ENCODE assay signal across 1 cellular context in genomic region chrX:16712116-16712824, GRCh38.
A peak's percentile ranks its signal among the peaks of the same experiment; 100 is the strongest.
TF ChIP-seq lines count a peak whose summit lies in the region.

CTPS2 (minus strand) TSS chrX:16712669; CDS start chrX:16702902, 9,767 bp downstream.

TF ChIP-seq in HepG2, 621 proteins besides CTCF, POLR2A, EP300 and RAD21 (continued from another document and continues in another):
- TF ChIP-seq ATF6 (CRISPR knock-in tag; conservative IDR thresholded peaks at IDR 0.05) (no peak), FLYWCH1 (CRISPR knock-in tag; IDR thresholded peaks at IDR 0.05) (no peak), ZNF607 (CRISPR knock-in tag; IDR thresholded peaks at IDR 0.05; ENCODE audit: borderline replicate concordance) (peak; percentile 48; the same call in 1 of the 2 replicates), THAP11 (CRISPR knock-in tag; IDR thresholded peaks at IDR 0.05) (0 out of 2 replicates have a peak, but pooled peaks have one; percentile 9), ZNF687 (CRISPR knock-in tag; IDR thresholded peaks at IDR 0.05) (peak; percentile 77), ZNF572 (CRISPR knock-in tag; IDR thresholded peaks at IDR 0.05) (0 out of 2 replicates have a peak, but pooled peaks have one; percentile 40), DMTF1 (CRISPR knock-in tag; IDR thresholded peaks at IDR 0.05) (no peak), PRDM15 (CRISPR knock-in tag; IDR thresholded peaks at IDR 0.05) (no peak), THAP7 (CRISPR knock-in tag; IDR thresholded peaks at IDR 0.05) (0 out of 2 replicates have a peak, but pooled peaks have one; percentile 53), DMAP1 (CRISPR knock-in tag; IDR thresholded peaks at IDR 0.05) (peak; percentile 56; the same call in 1 of the 2 replicates), KAT7 (CRISPR knock-in tag; IDR thresholded peaks at IDR 0.05; ENCODE audit: borderline replicate concordance) (0 out of 2 replicates have a peak, but pooled peaks have one; percentile 54), POLR2AphosphoS5 (IDR thresholded peaks at IDR 0.05; ENCODE audit: low read depth, low read length) (peak; percentile 80), JUND (CRISPR knock-in tag; IDR thresholded peaks at IDR 0.05) (no peak), HNRNPH1 (optimal IDR thresholded peaks at IDR 0.05; ENCODE audit: low read depth, low read length) (no peak), ZBTB25 (CRISPR knock-in tag; IDR thresholded peaks at IDR 0.05) (no peak), KDM6A (CRISPR knock-in tag; IDR thresholded peaks at IDR 0.05; ENCODE audit: low read depth) (no peak), BATF2 (CRISPR knock-in tag; IDR thresholded peaks at IDR 0.05) (no peak), ZNF143 (CRISPR knock-in tag; IDR thresholded peaks at IDR 0.05) (peak; percentile 63; the same call in 1 of the 2 replicates), POLR2G (IDR thresholded peaks at IDR 0.05; ENCODE audit: low read depth, low read length) (peak; percentile 80), PRPF4 (IDR thresholded peaks at IDR 0.05; ENCODE audit: low read depth, low read length, poor library complexity, severe bottlenecking) (no peak), ISX (CRISPR knock-in tag; conservative IDR thresholded peaks at IDR 0.05) (no peak), ZBTB7A (CRISPR knock-in tag; IDR thresholded peaks at IDR 0.05) (peak; percentile 75), NFKB2 (CRISPR knock-in tag; IDR thresholded peaks at IDR 0.05; ENCODE audit: borderline replicate concordance) (no peak), SIX1 (CRISPR knock-in tag; IDR thresholded peaks at IDR 0.05; ENCODE audit: borderline replicate concordance) (no peak), GMEB2 (CRISPR knock-in tag; IDR thresholded peaks at IDR 0.05; ENCODE audit: low read depth) (no peak), KLF6 (CRISPR knock-in tag; IDR thresholded peaks at IDR 0.05) (0 out of 2 replicates have a peak, but pooled peaks have one; percentile 30), XRCC5 (optimal IDR thresholded peaks at IDR 0.05; ENCODE audit: low read length) (peak; percentile 34), ARID4A (CRISPR knock-in tag; IDR thresholded peaks at IDR 0.05; ENCODE audit: borderline replicate concordance) (peak; percentile 53; the same call in 1 of the 2 replicates), ETV5 (CRISPR knock-in tag; IDR thresholded peaks at IDR 0.05; ENCODE audit: borderline replicate concordance) (0 out of 2 replicates have a peak, but pooled peaks have one; percentile 7), ZBTB7B (CRISPR knock-in tag; IDR thresholded peaks at IDR 0.05) (no peak), KLF13 (CRISPR knock-in tag; IDR thresholded peaks at IDR 0.05) (no peak), SNAI1 (CRISPR knock-in tag; IDR thresholded peaks at IDR 0.05; ENCODE audit: borderline replicate concordance) (0 out of 2 replicates have a peak, but pooled peaks have one; percentile 41), PHF20 (CRISPR knock-in tag; IDR thresholded peaks at IDR 0.05) (0 out of 2 replicates have a peak, but pooled peaks have one; percentile 16), ZNF782 (CRISPR knock-in tag; IDR thresholded peaks at IDR 0.05; ENCODE audit: borderline replicate concordance) (no peak), ZNF543 (CRISPR knock-in tag; IDR thresholded peaks at IDR 0.05) (no peak), ZFY (CRISPR knock-in tag; IDR thresholded peaks at IDR 0.05) (peak; percentile 65), SAFB2 (CRISPR knock-in tag; IDR thresholded peaks at IDR 0.05; ENCODE audit: borderline replicate concordance, low read depth) (no peak), SPEN (CRISPR knock-in tag; IDR thresholded peaks at IDR 0.05; ENCODE audit: low read depth) (0 out of 2 replicates have a peak, but pooled peaks have one; percentile 42), YEATS2 (CRISPR knock-in tag; IDR thresholded peaks at IDR 0.05; ENCODE audit: borderline replicate concordance) (no peak), ZNF558 (CRISPR knock-in tag; IDR thresholded peaks at IDR 0.05; ENCODE audit: borderline replicate concordance) (0 out of 2 replicates have a peak, but pooled peaks have one; percentile 49)
